16 cellular contexts compared by ENCODE assay signal in genomic region chr7:13903997-13904396, GRCh38.
DNase-seq lines count a peak whose midpoint lies in the region; ATAC-seq and TF ChIP-seq lines count a peak whose summit lies in the region.
"Had no signal": no experiment of that assay in that cellular context is flagged by ENCODE, and none has a peak within 500 bp of the region (broad histone marks: within the 10 kb centered on the region; RNA-seq: fewer than 3 reads in every experiment).

No MANE protein-coding gene starts in this region.

- POLR2A ChIA-PET in IMR-90 (lab: Charles Lee; ENCODE audit: unreplicated experiment): no interaction called here
- POLR2A ChIA-PET in activated CD4-positive, alpha-beta memory T cell treated with anti-CD3 and anti-CD28 coated beads for 36 hours (lab: Charles Lee): no interaction called here

- 0 out of 2 replicates have a peak, but pooled peaks cover 3% of the 10 kb centered on the region for H3K36me3 ChIP-seq in IMR-90 (ENCODE audit: control insufficient read depth, insufficient read depth, low read length)
- H3K36me3 ChIP-seq in SK-N-MC (ENCODE audit: insufficient read depth, low read length): no peaks in the 10 kb centered on the region

- H3K27me3 ChIP-seq in IMR-90 (ENCODE audit: control insufficient read depth, insufficient read depth, low read length): no peaks in the 10 kb centered on the region

- H4K91ac ChIP-seq in IMR-90 (ENCODE audit: insufficient read depth, low read depth, low read length): no peak overlapping the region

- TF ChIP-seq RAD21 in IMR-90 (IDR thresholded peaks at IDR 0.05; ENCODE audit: low read length): no peak

- peak overlapping the region; percentile 34 for H2BK5ac ChIP-seq in IMR-90 (ENCODE audit: low read depth, low read length, poor library complexity, severe bottlenecking)

- H3K9me1 ChIP-seq in IMR-90 (ENCODE audit: insufficient read depth, low read length): no peaks in the 10 kb centered on the region; the same call in none of the 2 replicates

- H4K20me1 ChIP-seq in IMR-90 (ENCODE audit: insufficient read depth, low read length): no peaks in the 10 kb centered on the region

- H3K14ac ChIP-seq in IMR-90 (replicated peaks; ENCODE audit: low read depth, low read length): no peak overlapping the region

- CTCF ChIA-PET in IMR-90 (lab: Yijun Ruan, JAX): no interaction called here
- CTCF ChIA-PET in activated CD4-positive, alpha-beta memory T cell treated with anti-CD3 and anti-CD28 coated beads for 36 hours (lab: Charles Lee): no interaction called here

- no peak overlapping the region for H3K27ac ChIP-seq in IMR-90 (ENCODE audit: insufficient read depth, low read length)
- H3K27ac ChIP-seq in SK-N-MC: peak overlapping the region; percentile 74

- peak overlapping the region in 1 of 2 experiments; percentile 66; a peak in 1 of 4 replicates for H4K8ac ChIP-seq in IMR-90 (ENCODE audit: low read depth in 2 of 2, low read length in 2 of 2)

- H3K4ac ChIP-seq in IMR-90 (ENCODE audit: low read depth, low read length): no peak overlapping the region

- no peak overlapping the region for H3K56ac ChIP-seq in IMR-90 (ENCODE audit: extremely low read depth, insufficient read depth, low read length)

- no peak overlapping the region for H3K4me3 Mint-ChIP-seq in activated CD4-positive, alpha-beta memory T cell treated with anti-CD3 and anti-CD28 coated beads for 36 hours
- H3K4me3 Mint-ChIP-seq: stimulated activated naive CD8-positive, alpha-beta T cell treated with anti-CD3 and anti-CD28 coated beads, Interleukin-15, Interleukin-2, amounts not matched to agents 100 ng/mL and 50 ng/mL, for 24 hours; T-cell had no signal

- no peak overlapping the region for H2BK15ac ChIP-seq in IMR-90 (ENCODE audit: low read depth, low read length)

- H3K9me3 ChIP-seq in IMR-90 (ENCODE audit: control insufficient read depth, insufficient read depth, low read length) (no peaks in the 10 kb centered on the region), SK-N-MC (ENCODE audit: low read depth, low read length) (no peaks in the 10 kb centered on the region)
- H3K9me3 ChIP-seq: mucosa of descending colon had no signal

- H3K18ac ChIP-seq in IMR-90 (ENCODE audit: low read depth, low read length): peak overlapping the region; percentile 7; the same call in 1 of the 2 replicates

- H2AK5ac ChIP-seq in IMR-90 (ENCODE audit: low read depth, low read length): no peak overlapping the region

- H3K4me1 Mint-ChIP-seq in activated CD4-positive, alpha-beta memory T cell treated with anti-CD3 and anti-CD28 coated beads for 36 hours (ENCODE audit: low read depth): peaks cover 20% of the 10 kb centered on the region

- no peak for TF ChIP-seq CTCF in IMR-90 (conservative IDR thresholded peaks at IDR 0.05; ENCODE audit: low read depth, low read length)

- H3K79me1 ChIP-seq in IMR-90 (ENCODE audit: low read depth in 1 of 2, low read length in 2 of 2): no peaks in the 10 kb centered on the region

- H3K27me3 Mint-ChIP-seq in activated CD4-positive, alpha-beta memory T cell treated with anti-CD3 and anti-CD28 coated beads for 36 hours: no peaks in the 10 kb centered on the region
- H3K27me3 Mint-ChIP-seq: stimulated activated naive CD8-positive, alpha-beta T cell treated with anti-CD3 and anti-CD28 coated beads, Interleukin-15, Interleukin-2, amounts not matched to agents 100 ng/mL and 50 ng/mL, for 24 hours; T-cell had no signal

- H3K4me3 ChIP-seq in IMR-90 (ENCODE audit: insufficient read depth, low read depth, low read length): no peak overlapping the region
- H3K4me3 ChIP-seq in SK-N-MC: peak overlapping the region; percentile 38
- H3K4me3 ChIP-seq: mucosa of descending colon had no signal

- intact Hi-C loops in IMR-90 (cut with micrococcal nuclease): no loop called here
- intact Hi-C loops in activated CD4-positive, alpha-beta memory T cell treated with anti-CD3 and anti-CD28 coated beads for 36 hours (cut with micrococcal nuclease): no loop called here

- no peak overlapping the region for H2BK120ac ChIP-seq in IMR-90 (ENCODE audit: low read depth, low read length)

- dilution Hi-C loops in IMR-90 (cut with HindIII; ENCODE audit: low sequenced_read_pairs, unreplicated experiment): no loop called here

- peak overlapping the region; percentile 17; the same call in 1 of the 2 replicates for H3K4me2 ChIP-seq in IMR-90 (ENCODE audit: low read depth, low read length)

- no peak overlapping the region for H2BK20ac ChIP-seq in IMR-90 (ENCODE audit: low read depth, low read length)

- H3K9ac ChIP-seq in IMR-90 (ENCODE audit: low read depth, low read length) (no peak overlapping the region), SK-N-MC (ENCODE audit: insufficient read length) (no peak overlapping the region)

- ATAC-seq in IMR-90 (ENCODE audit: low read depth) (peak; percentile 30), HG02571 (IDR thresholded peaks at IDR 0.05; ENCODE audit: unreplicated experiment) (no peak)
- ATAC-seq: mucosa of descending colon, T-cell had no signal

- H4K5ac ChIP-seq in IMR-90 (ENCODE audit: low read depth, low read length): peak overlapping the region; percentile 11

- no peaks in the 10 kb centered on the region for H3K9me3 Mint-ChIP-seq in activated CD4-positive, alpha-beta memory T cell treated with anti-CD3 and anti-CD28 coated beads for 36 hours
- H3K9me3 Mint-ChIP-seq: stimulated activated naive CD8-positive, alpha-beta T cell treated with anti-CD3 and anti-CD28 coated beads, Interleukin-15, Interleukin-2, amounts not matched to agents 100 ng/mL and 50 ng/mL, for 24 hours; T-cell had no signal

- H2AK9ac ChIP-seq in IMR-90 (replicated peaks; ENCODE audit: low read depth, low read length, poor library complexity): no peak overlapping the region

- no peaks in the 10 kb centered on the region for H3K36me3 Mint-ChIP-seq in activated CD4-positive, alpha-beta memory T cell treated with anti-CD3 and anti-CD28 coated beads for 36 hours
- H3K36me3 Mint-ChIP-seq: T-cell had no signal

- H3K27ac Mint-ChIP-seq in activated CD4-positive, alpha-beta memory T cell treated with anti-CD3 and anti-CD28 coated beads for 36 hours: no peak overlapping the region
- H3K27ac Mint-ChIP-seq: stimulated activated naive CD8-positive, alpha-beta T cell treated with anti-CD3 and anti-CD28 coated beads, Interleukin-15, Interleukin-2, amounts not matched to agents 100 ng/mL and 50 ng/mL, for 24 hours; T-cell had no signal

- TF ChIP-seq POLR2A in IMR-90 (IDR thresholded peaks at IDR 0.05; ENCODE audit: low read depth, low read length): no peak

- no peak overlapping the region for H2AFZ ChIP-seq in IMR-90 (replicated peaks; ENCODE audit: low read length, poor library complexity)

- H3K23ac ChIP-seq in IMR-90 (ENCODE audit: low read depth, low read length): no peak overlapping the region

- peak; percentile 6 for DNase-seq in Caki2 (ENCODE audit: low read depth)
- peak; percentile 51 for DNase-seq in IMR-90
- DNase-seq in SK-N-MC (ENCODE audit: low read depth, low spot score): peak; percentile 83
- peak; percentile 82 for DNase-seq in iris pigment epithelial cell (ENCODE audit: low read depth)
- DNase-seq in activated CD4-positive, alpha-beta memory T cell treated with anti-CD3 and anti-CD28 coated beads for 36 hours: no peak
- no peak for DNase-seq in midbrain (lab: John Stamatoyannopoulos, UW)
- DNase-seq in AML-193 (lab: John Stamatoyannopoulos, UW): no peak
- DNase-seq: activated CD4-positive, alpha-beta T cell treated with anti-CD3 and anti-CD28 coated beads for 4 hours; MM.1S; mucosa of descending colon; NCI-H774; posterior cingulate gyrus; stimulated activated CD4-positive, alpha-beta T cell treated with anti-CD3 and anti-CD28 coated beads, Interleukin-4, amount 100 ng/mL, for 4 hours; T-cell had no signal

- no TSS peak for BruUV-seq in IMR-90 (replicated peaks; lab: Mats Ljungman, UMichigan)

- in situ Hi-C loops in Caki2 (cut with HindIII; ENCODE audit: low pct_unique_long_range_greater_than_20kb, low sequenced_read_pairs) (no loop called here), IMR-90 (cut with MboI; ENCODE audit: low sequenced_read_pairs) (no loop called here)

- WGBS in IMR-90 (ENCODE audit: extremely low coverage in 2 of 2, insufficient read length in 1 of 2), 2 experiments: no CpG with 5 or more reads among the region's 2 CpGs

- peaks cover 4% of the 10 kb centered on the region; the same call in 1 of the 2 replicates for H3K4me1 ChIP-seq in IMR-90 (ENCODE audit: control insufficient read depth, insufficient read depth, low read length)

TF ChIP-seq in IMR-90, 13 proteins besides CTCF, POLR2A, EP300 and RAD21:
- TF ChIP-seq USF2 (IDR thresholded peaks at IDR 0.05; ENCODE audit: low read depth, low read length) (no peak), CEBPB (IDR thresholded peaks at IDR 0.05; ENCODE audit: low read depth, low read length) (peak; percentile 92), MAFK (IDR thresholded peaks at IDR 0.05; ENCODE audit: low read depth, low read length) (peak; percentile 41)

Comparison
In these comparisons a context has a peak if more than half of its experiments do, and no peak if none do; other contexts are left out.
1. DNase-seq: peak in Caki2 (single experiment), IMR-90 (single experiment), SK-N-MC (single experiment) and iris pigment epithelial cell (single experiment); none in activated CD4-positive, alpha-beta memory T cell treated with anti-CD3 and anti-CD28 coated beads for 36 hours (single experiment), midbrain (single experiment) and AML-193 (0 of 2).